In the genomic region with DNA sequence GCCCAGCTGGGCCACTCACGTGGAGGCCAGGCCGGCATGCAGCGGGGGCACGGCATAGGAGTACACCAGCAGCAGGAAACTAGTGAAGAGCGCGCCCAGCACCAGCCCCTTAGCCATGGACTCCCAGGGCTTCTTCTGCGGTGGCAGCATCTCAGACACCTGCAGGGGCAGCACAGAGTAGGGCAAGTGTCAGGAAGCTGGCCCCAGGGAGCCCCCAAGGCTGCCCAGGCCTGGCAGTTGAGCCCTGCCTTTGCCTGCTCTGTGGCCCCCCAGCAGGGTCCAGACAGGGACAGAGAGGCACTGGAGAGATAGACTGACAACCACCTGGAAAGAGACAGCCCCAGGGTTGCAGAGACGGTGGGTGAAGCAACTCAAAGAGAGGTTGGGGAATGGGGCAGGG, we compare ENCODE assay signal across 18 cellular contexts. TPM values are rescaled to one million over a fixed set of nuclear protein-coding genes. Genes with fewer than 3 reads are reported as not detected.
DNase-seq lines count a peak whose midpoint lies in the region; ATAC-seq, FAIRE-seq and TF ChIP-seq lines count a peak whose summit lies in the region.
"Had no signal": no experiment of that assay in that cellular context is flagged by ENCODE, and none has a peak within 500 bp of the region (broad histone marks: within the 10 kb centered on the region; RNA-seq: fewer than 3 reads in every experiment).

No MANE protein-coding gene starts in this region.

- SMC1A ChIA-PET in GM12878 (lab: Charles Lee; ENCODE audit: uncharacterized antibody, unreplicated experiment): no interaction called here

- H3K4me1 Mint-ChIP-seq in GM23338: peaks cover 30% of the 10 kb centered on the region
- peaks cover 13% of the 10 kb centered on the region for H3K4me1 Mint-ChIP-seq in neural progenitor cell
- no peaks in the 10 kb centered on the region for H3K4me1 Mint-ChIP-seq in stimulated activated naive CD8-positive, alpha-beta T cell treated with anti-CD3 and anti-CD28 coated beads, Interleukin-15, amount 100 ng/mL, for 72 hours

- no peak overlapping the region for H2AFZ ChIP-seq in GM23338
- no peak overlapping the region for H2AFZ ChIP-seq in GM12878 (ENCODE audit: control insufficient read depth, low read depth, low read length)
- H2AFZ ChIP-seq in neural progenitor cell (replicated peaks): no peak overlapping the region

- no peaks in the 10 kb centered on the region for H3K79me2 ChIP-seq in GM23338 (replicated peaks; ENCODE audit: insufficient read depth)
- no peaks in the 10 kb centered on the region for H3K79me2 ChIP-seq in GM12878 (ENCODE audit: control insufficient read depth, insufficient read depth, low read length)
- H3K79me2 ChIP-seq in neural progenitor cell (ENCODE audit: low read depth): no peaks in the 10 kb centered on the region

- no peak for TF ChIP-seq POLR2A in GM12878 (IDR thresholded peaks at IDR 0.05; ENCODE audit: low read depth, low read length)

- no peak overlapping the region for H3K4me2 ChIP-seq in GM23338
- no peak overlapping the region for H3K4me2 ChIP-seq in GM12878 (ENCODE audit: control insufficient read depth, insufficient read depth)
- no peak overlapping the region for H3K4me2 ChIP-seq in neural progenitor cell

- H3K27ac Mint-ChIP-seq in GM23338: no peak overlapping the region
- H3K27ac Mint-ChIP-seq in neural progenitor cell: no peak overlapping the region
- H3K27ac Mint-ChIP-seq in stimulated activated naive CD8-positive, alpha-beta T cell treated with anti-CD3 and anti-CD28 coated beads, Interleukin-15, amount 100 ng/mL, for 72 hours: peak overlapping the region in 1 of 2 donors; percentile 81

- H3K4me3 ChIP-seq in GM23338 (no peak overlapping the region), GM12878 (no peak overlapping the region), neural progenitor cell (no peak overlapping the region)

- H3K27me3 ChIP-seq in GM23338 (ENCODE audit: insufficient read depth) (no peaks in the 10 kb centered on the region), GM12878 (replicated peaks in 1 of 2; ENCODE audit: control insufficient read depth in 2 of 2, insufficient read depth in 2 of 2, low read length in 1 of 2) (no peaks in the 10 kb centered on the region; a peak in 1 of 4 replicates), neural progenitor cell (no peaks in the 10 kb centered on the region)

- peaks cover 9% of the 10 kb centered on the region for H3K27me3 Mint-ChIP-seq in GM23338 (ENCODE audit: insufficient read depth, low read depth, poor library complexity)
- no peaks in the 10 kb centered on the region for H3K27me3 Mint-ChIP-seq in neural progenitor cell (ENCODE audit: insufficient read depth, low read depth)
- no peaks in the 10 kb centered on the region for H3K27me3 Mint-ChIP-seq in stimulated activated naive CD8-positive, alpha-beta T cell treated with anti-CD3 and anti-CD28 coated beads, Interleukin-15, amount 100 ng/mL, for 72 hours

- WGBS in GM12878 (ENCODE audit: insufficient coverage, insufficient replicate concordance, low lambda C conversion rate, missing lambda C conversion rate): 56% methylated on average over 8 of the region's 8 CpGs

- RAD21 ChIA-PET in GM12878 (lab: Charles Lee; ENCODE audit: unreplicated experiment): no interaction called here

- DNase-seq in GM23338 (ENCODE audit: low spot score) (peak; percentile 57), GM12878 (ENCODE audit: low read depth, low spot score) (no peak), neural progenitor cell (ENCODE audit: low spot score) (no peak), left cardiac atrium (no peak)
- no peak for DNase-seq in stimulated activated naive CD8-positive, alpha-beta T cell treated with anti-CD3 and anti-CD28 coated beads, Interleukin-15, amount 100 ng/mL, for 72 hours
- DNase-seq: ACHN, AML-193, Caco-2, DMS153, EL, KG1, NCI-H1436, NCI-H2029, NCI-H2171, NCI-H446, NCI-H69, SHP77 had no signal

- POLR2A ChIA-PET in GM12878 (lab: Charles Lee): no interaction called here

- H3K9me2 ChIP-seq in GM23338 (ENCODE audit: insufficient read depth): no peaks in the 10 kb centered on the region

- in situ Hi-C loops in GM12878 (cut with MboI): no loop called here

- H3K4me1 ChIP-seq in GM23338 (ENCODE audit: insufficient read depth) (peaks cover 25% of the 10 kb centered on the region), GM12878 (ENCODE audit: control insufficient read depth, insufficient read depth, low read length) (no peaks in the 10 kb centered on the region), neural progenitor cell (peaks cover 3% of the 10 kb centered on the region)
- H3K4me1 ChIP-seq: Caco-2 had no signal

- H3K9me3 ChIP-seq in GM12878 (replicated peaks; ENCODE audit: control insufficient read depth, insufficient read depth, low read length): no peaks in the 10 kb centered on the region
- no peaks in the 10 kb centered on the region for H3K9me3 ChIP-seq in neural progenitor cell (ENCODE audit: low read depth)
- H3K9me3 ChIP-seq: Caco-2 had no signal

- TF ChIP-seq CTCF in GM23338 (conservative IDR thresholded peaks at IDR 0.05; ENCODE audit: low read depth in 2 of 2): peak; percentile 35 to 38
- no peak for TF ChIP-seq CTCF in GM12878 (IDR thresholded peaks at IDR 0.05 in 2 of 3, conservative IDR thresholded peaks at IDR 0.05 in 1 of 3; ENCODE audit: control insufficient read depth in 2 of 3, extremely low read depth in 1 of 3, insufficient read depth in 1 of 3, low read depth in 3 of 3, low read length in 3 of 3)
- peak; percentile 12 for TF ChIP-seq CTCF in neural progenitor cell (IDR thresholded peaks at IDR 0.05)

- no peaks in the 10 kb centered on the region for H3K36me3 ChIP-seq in GM23338 (ENCODE audit: insufficient read depth)
- no peaks in the 10 kb centered on the region for H3K36me3 ChIP-seq in GM12878 (ENCODE audit: control insufficient read depth in 2 of 2, insufficient read depth in 2 of 2, low read length in 1 of 2)
- no peaks in the 10 kb centered on the region for H3K36me3 ChIP-seq in neural progenitor cell

- H3K27ac ChIP-seq in GM23338 (ENCODE audit: low read depth): no peak overlapping the region
- H3K27ac ChIP-seq in GM12878 (ENCODE audit: control insufficient read depth, insufficient read depth): no peak overlapping the region
- no peak overlapping the region for H3K27ac ChIP-seq in neural progenitor cell

- H3K36me3 Mint-ChIP-seq in GM23338 (ENCODE audit: low read depth): no peaks in the 10 kb centered on the region; the same call in 2 of the 3 replicates
- H3K36me3 Mint-ChIP-seq in neural progenitor cell: no peaks in the 10 kb centered on the region

- intact Hi-C loops in GM12878 (cut with micrococcal nuclease; ENCODE audit: unreplicated experiment) (no loop called here), left cardiac atrium (cut with DNase I) (no loop called here)

- H4K20me1 ChIP-seq in GM23338 (replicated peaks; ENCODE audit: insufficient read depth): no peaks in the 10 kb centered on the region
- H4K20me1 ChIP-seq in GM12878 (ENCODE audit: control insufficient read depth, insufficient read depth): no peaks in the 10 kb centered on the region; the same call in 1 of the 2 replicates
- no peaks in the 10 kb centered on the region for H4K20me1 ChIP-seq in neural progenitor cell (ENCODE audit: low read depth)

- CTCF ChIA-PET in GM12878 (lab: Yijun Ruan, JAX): no interaction called here

- H3K9ac ChIP-seq in GM12878 (ENCODE audit: control insufficient read depth, insufficient read depth, low read length) (no peak overlapping the region), neural progenitor cell (no peak overlapping the region)

- FAIRE-seq in GM12878 (lab: Jason Lieb, UNC): no peak

- H3K4me3 Mint-ChIP-seq in GM23338 (no peak overlapping the region), neural progenitor cell (no peak overlapping the region)
- H3K4me3 Mint-ChIP-seq in stimulated activated naive CD8-positive, alpha-beta T cell treated with anti-CD3 and anti-CD28 coated beads, Interleukin-15, amount 100 ng/mL, for 72 hours: no peak overlapping the region

- BruUV-seq in GM12878 (replicated peaks; lab: Mats Ljungman, UMichigan): no TSS peak

- H3K9me3 Mint-ChIP-seq in GM23338: no peaks in the 10 kb centered on the region
- H3K9me3 Mint-ChIP-seq in neural progenitor cell: no peaks in the 10 kb centered on the region
- H3K9me3 Mint-ChIP-seq in stimulated activated naive CD8-positive, alpha-beta T cell treated with anti-CD3 and anti-CD28 coated beads, Interleukin-15, amount 100 ng/mL, for 72 hours: no peaks in the 10 kb centered on the region

- H3F3A ChIP-seq in GM23338 (replicated peaks; ENCODE audit: low read depth): no peaks in the 10 kb centered on the region
- H3F3A ChIP-seq in neural progenitor cell (ENCODE audit: low read depth): no peaks in the 10 kb centered on the region

- TF ChIP-seq RAD21 in GM12878 (IDR thresholded peaks at IDR 0.05; ENCODE audit: insufficient read depth, low read depth, low read length): no peak

- no peak for TF ChIP-seq EP300 in GM12878 (IDR thresholded peaks at IDR 0.05; ENCODE audit: borderline replicate concordance in 1 of 2, control insufficient read depth in 1 of 2, low read depth in 2 of 2, low read length in 2 of 2)

- ATAC-seq in GM23338 (peak; percentile 70), GM12878 (peak; percentile 50), left cardiac atrium (no peak)
- no peak for ATAC-seq in stimulated activated naive CD8-positive, alpha-beta T cell treated with anti-CD3 and anti-CD28 coated beads, Interleukin-15, amount 100 ng/mL, for 72 hours

RNA-seq across cellular contexts. Expression of gene SEC14L6, which starts 10.7 kb away (rescaled TPM):
- 2.1 and 2.4 TPM in 2 replicates for total RNA-seq in GM23338 (2014; rRNA removed; shearing (Covaris generic))
- polyA plus RNA-seq in GM23338 (2016; fragmentation: Nextera tagmentation; extraction: Ambion mirVana) (0.50 and 0.84 TPM in 2 replicates), GM12878 (2011; rRNA removed) (not detected in 2 replicates), GM12878 (2014; fragmentation: Illumina TruSeq; extraction: Trizol) (not detected in 2 replicates), GM12878 (2014; fragmentation: Nextera tagmentation; extraction: Ambion mirVana) (not detected), GM12878 (2014; rRNA removed) (not detected in 2 replicates), GM12878 (2016; fragmentation: Nextera tagmentation; extraction: Ambion mirVana) (not detected)
- not detected in 2 replicates for total RNA-seq in GM12878 (2013; cell fraction: nucleolus; rRNA removed)
- total RNA-seq in GM12878 (2014; rRNA removed) (not detected in 2 replicates), GM12878 (2014; rRNA removed; fragmentation: Illumina TruSeq; extraction: Trizol) (not detected in 2 replicates), GM12878 (2021) (not detected in 2 replicates), neural progenitor cell (ENCODE audit: low replicate concordance) (2.4 and 2.7 TPM in 2 replicates), left cardiac atrium (under 1 TPM; 0.08 to 0.56 TPM)
- polyA plus RNA-seq in GM12878 (2011; ENCODE audit: low read depth): not detected
- not detected in 2 replicates for polyA plus RNA-seq in GM12878 (2011; cell fraction: cytosol; rRNA removed)
- not detected in 2 replicates for polyA plus RNA-seq in GM12878 (2011; cell fraction: nucleus; rRNA removed)
- polyA plus RNA-seq in GM12878 (2012): not detected in 2 replicates
- not detected in 2 replicates for polyA minus RNA-seq in GM12878 (2011; rRNA and poly(A)+ RNA removed)
- not detected in 2 replicates for polyA minus RNA-seq in GM12878 (2011; cell fraction: cytosol; rRNA and poly(A)+ RNA removed)
- polyA minus RNA-seq in GM12878 (2011; cell fraction: nucleus; rRNA and poly(A)+ RNA removed): not detected in 2 replicates
- total RNA-seq: OCI-LY7 had no signal

RNA-seq across cellular contexts. Expression of gene GAL3ST1, which starts 17.2 kb away (rescaled TPM):
- 9.2 and 13.3 TPM in 2 replicates for total RNA-seq in GM23338 (2014; rRNA removed; shearing (Covaris generic))
- 7.5 and 8.2 TPM in 2 replicates for polyA plus RNA-seq in GM23338 (2016; fragmentation: Nextera tagmentation; extraction: Ambion mirVana)
- total RNA-seq in GM12878 (2013; cell fraction: nucleolus; rRNA removed): 1.3 and 1.9 TPM in 2 replicates
- not detected in 2 replicates for total RNA-seq in GM12878 (2014; rRNA removed)
- total RNA-seq in GM12878 (2014; rRNA removed; fragmentation: Illumina TruSeq; extraction: Trizol): not detected in 2 replicates
- not detected in 2 replicates for total RNA-seq in GM12878 (2021)
- polyA plus RNA-seq in GM12878 (2011; ENCODE audit: low read depth): not detected
- polyA plus RNA-seq in GM12878 (2011; rRNA removed): not detected in 2 replicates
- polyA plus RNA-seq in GM12878 (2011; cell fraction: cytosol; rRNA removed): 0.06 and 0.10 TPM in 2 replicates
- 0.31 and 0.42 TPM in 2 replicates for polyA plus RNA-seq in GM12878 (2011; cell fraction: nucleus; rRNA removed)
- 0.18 TPM in 1 of 2 replicates, not detected in the other for polyA plus RNA-seq in GM12878 (2012)
- not detected in 2 replicates for polyA plus RNA-seq in GM12878 (2014; fragmentation: Illumina TruSeq; extraction: Trizol)
- not detected for polyA plus RNA-seq in GM12878 (2014; fragmentation: Nextera tagmentation; extraction: Ambion mirVana)
- polyA plus RNA-seq in GM12878 (2014; rRNA removed): 0.09 TPM in 1 of 2 replicates, not detected in the other
- polyA plus RNA-seq in GM12878 (2016; fragmentation: Nextera tagmentation; extraction: Ambion mirVana): not detected
- 0.21 TPM in 1 of 2 replicates, not detected in the other for polyA minus RNA-seq in GM12878 (2011; rRNA and poly(A)+ RNA removed)
- not detected in 2 replicates for polyA minus RNA-seq in GM12878 (2011; cell fraction: cytosol; rRNA and poly(A)+ RNA removed)
- not detected in 2 replicates for polyA minus RNA-seq in GM12878 (2011; cell fraction: nucleus; rRNA and poly(A)+ RNA removed)
- 4.3 and 10.1 TPM in 2 replicates for total RNA-seq in neural progenitor cell (ENCODE audit: low replicate concordance)
- total RNA-seq in left cardiac atrium: under 1 TPM; 0.29 to 0.39 TPM
- total RNA-seq: OCI-LY7 had no signal

RNA-seq across cellular contexts. Expression of gene PES1, which starts 34.5 kb away (rescaled TPM):
- total RNA-seq in GM23338 (2014; rRNA removed; shearing (Covaris generic)): 76.9 and 78.4 TPM in 2 replicates
- polyA plus RNA-seq in GM23338 (2016; fragmentation: Nextera tagmentation; extraction: Ambion mirVana) (61.3 and 64.1 TPM in 2 replicates), GM12878 (2011; rRNA removed) (72.8 and 113 TPM in 2 replicates), GM12878 (2014; fragmentation: Illumina TruSeq; extraction: Trizol) (96.4 and 113 TPM in 2 replicates), GM12878 (2014; fragmentation: Nextera tagmentation; extraction: Ambion mirVana) (1 to 10 TPM; 6.9 to 7.8 TPM), GM12878 (2014; rRNA removed) (82.8 and 92.0 TPM in 2 replicates), GM12878 (2016; fragmentation: Nextera tagmentation; extraction: Ambion mirVana) (100 to 1,000 TPM; 131 to 132 TPM)
- 97.7 and 106 TPM in 2 replicates for total RNA-seq in GM12878 (2013; cell fraction: nucleolus; rRNA removed)
- total RNA-seq in GM12878 (2014; rRNA removed) (104 and 118 TPM in 2 replicates), GM12878 (2014; rRNA removed; fragmentation: Illumina TruSeq; extraction: Trizol) (92.6 and 99.1 TPM in 2 replicates), GM12878 (2021) (135 and 139 TPM in 2 replicates), neural progenitor cell (ENCODE audit: low replicate concordance) (30.2 and 54.4 TPM in 2 replicates), left cardiac atrium (10 to 100 TPM; 23.0 to 38.9 TPM)
- 55.0 TPM for polyA plus RNA-seq in GM12878 (2011; ENCODE audit: low read depth)
- 143 and 159 TPM in 2 replicates for polyA plus RNA-seq in GM12878 (2011; cell fraction: cytosol; rRNA removed)
- polyA plus RNA-seq in GM12878 (2011; cell fraction: nucleus; rRNA removed): 146 and 184 TPM in 2 replicates
- 58.0 and 59.9 TPM in 2 replicates for polyA plus RNA-seq in GM12878 (2012)
- polyA minus RNA-seq in GM12878 (2011; rRNA and poly(A)+ RNA removed): 156 and 205 TPM in 2 replicates
- 44.9 and 59.3 TPM in 2 replicates for polyA minus RNA-seq in GM12878 (2011; cell fraction: cytosol; rRNA and poly(A)+ RNA removed)
- polyA minus RNA-seq in GM12878 (2011; cell fraction: nucleus; rRNA and poly(A)+ RNA removed): 57.4 and 80.7 TPM in 2 replicates

RNA-seq across cellular contexts. Expression of gene TCN2, which starts 49.7 kb away (rescaled TPM):
- total RNA-seq in GM23338 (2014; rRNA removed; shearing (Covaris generic)): 31.3 and 38.1 TPM in 2 replicates
- 12.4 and 12.9 TPM in 2 replicates for polyA plus RNA-seq in GM23338 (2016; fragmentation: Nextera tagmentation; extraction: Ambion mirVana)
- 7.4 and 11.7 TPM in 2 replicates for total RNA-seq in GM12878 (2013; cell fraction: nucleolus; rRNA removed)
- 13.0 and 15.6 TPM in 2 replicates for total RNA-seq in GM12878 (2014; rRNA removed)
- total RNA-seq in GM12878 (2014; rRNA removed; fragmentation: Illumina TruSeq; extraction: Trizol): 6.9 and 7.7 TPM in 2 replicates
- total RNA-seq in GM12878 (2021): 10.3 and 11.0 TPM in 2 replicates
- polyA plus RNA-seq in GM12878 (2011; ENCODE audit: low read depth): 4.1 TPM
- 2.3 and 5.4 TPM in 2 replicates for polyA plus RNA-seq in GM12878 (2011; rRNA removed)
- polyA plus RNA-seq in GM12878 (2011; cell fraction: cytosol; rRNA removed): 9.4 and 11.1 TPM in 2 replicates
- 5.8 and 10.6 TPM in 2 replicates for polyA plus RNA-seq in GM12878 (2011; cell fraction: nucleus; rRNA removed)
- polyA plus RNA-seq in GM12878 (2012): 5.9 and 6.4 TPM in 2 replicates
- 7.8 and 11.1 TPM in 2 replicates for polyA plus RNA-seq in GM12878 (2014; fragmentation: Illumina TruSeq; extraction: Trizol)
- 10 to 100 TPM; 15.9 to 21.8 TPM for polyA plus RNA-seq in GM12878 (2014; fragmentation: Nextera tagmentation; extraction: Ambion mirVana)
- polyA plus RNA-seq in GM12878 (2014; rRNA removed): 8.0 and 9.5 TPM in 2 replicates
- 10 to 100 TPM; 10.9 to 12.4 TPM for polyA plus RNA-seq in GM12878 (2016; fragmentation: Nextera tagmentation; extraction: Ambion mirVana)
- polyA minus RNA-seq in GM12878 (2011; rRNA and poly(A)+ RNA removed): 6.5 and 13.3 TPM in 2 replicates
- 4.7 and 6.1 TPM in 2 replicates for polyA minus RNA-seq in GM12878 (2011; cell fraction: cytosol; rRNA and poly(A)+ RNA removed)
- polyA minus RNA-seq in GM12878 (2011; cell fraction: nucleus; rRNA and poly(A)+ RNA removed): 2.5 and 3.9 TPM in 2 replicates
- 33.9 and 66.5 TPM in 2 replicates for total RNA-seq in neural progenitor cell (ENCODE audit: low replicate concordance)
- 10 to 100 TPM; 20.9 to 21.3 TPM for total RNA-seq in left cardiac atrium

RNA-seq across cellular contexts. Expression of gene SEC14L4, which starts 51.7 kb away (rescaled TPM):
- 2.5 and 5.2 TPM in 2 replicates for total RNA-seq in GM23338 (2014; rRNA removed; shearing (Covaris generic))
- polyA plus RNA-seq in GM23338 (2016; fragmentation: Nextera tagmentation; extraction: Ambion mirVana): 1.7 and 1.9 TPM in 2 replicates
- total RNA-seq in GM12878 (2013; cell fraction: nucleolus; rRNA removed): not detected in 2 replicates
- total RNA-seq in GM12878 (2014; rRNA removed): not detected in 2 replicates
- not detected in 2 replicates for total RNA-seq in GM12878 (2014; rRNA removed; fragmentation: Illumina TruSeq; extraction: Trizol)
- not detected in 2 replicates for total RNA-seq in GM12878 (2021)
- not detected for polyA plus RNA-seq in GM12878 (2011; ENCODE audit: low read depth)
- not detected in 2 replicates for polyA plus RNA-seq in GM12878 (2011; rRNA removed)
- not detected in 2 replicates for polyA plus RNA-seq in GM12878 (2011; cell fraction: cytosol; rRNA removed)
- polyA plus RNA-seq in GM12878 (2011; cell fraction: nucleus; rRNA removed): not detected in 2 replicates
- not detected in 2 replicates for polyA plus RNA-seq in GM12878 (2012)
- not detected in 2 replicates for polyA plus RNA-seq in GM12878 (2014; fragmentation: Illumina TruSeq; extraction: Trizol)
- polyA plus RNA-seq in GM12878 (2014; fragmentation: Nextera tagmentation; extraction: Ambion mirVana): not detected
- not detected in 2 replicates for polyA plus RNA-seq in GM12878 (2014; rRNA removed)
- not detected for polyA plus RNA-seq in GM12878 (2016; fragmentation: Nextera tagmentation; extraction: Ambion mirVana)
- polyA minus RNA-seq in GM12878 (2011; rRNA and poly(A)+ RNA removed): not detected in 2 replicates
- polyA minus RNA-seq in GM12878 (2011; cell fraction: cytosol; rRNA and poly(A)+ RNA removed): not detected in 2 replicates
- polyA minus RNA-seq in GM12878 (2011; cell fraction: nucleus; rRNA and poly(A)+ RNA removed): not detected in 2 replicates
- total RNA-seq in neural progenitor cell (ENCODE audit: low replicate concordance): 0.31 TPM in 1 of 2 replicates, not detected in the other
- total RNA-seq in left cardiac atrium: not detected
- total RNA-seq: Caco-2, OCI-LY7 had no signal

Comparison
In these comparisons a context has a peak if more than half of its experiments do, and no peak if none do; other contexts are left out.
1. ATAC-seq: peak in GM23338 (single experiment) and GM12878 (single experiment); none in stimulated activated naive CD8-positive, alpha-beta T cell treated with anti-CD3 and anti-CD28 coated beads, Interleukin-15, amount 100 ng/mL, for 72 hours (single experiment) and left cardiac atrium (0 of 2).
2. CTCF ChIP-seq: peak in GM23338 (2 of 2) and neural progenitor cell (single experiment); none in GM12878 (0 of 3).